ENCODE assay signal across 9 cellular contexts in the genomic region with DNA sequence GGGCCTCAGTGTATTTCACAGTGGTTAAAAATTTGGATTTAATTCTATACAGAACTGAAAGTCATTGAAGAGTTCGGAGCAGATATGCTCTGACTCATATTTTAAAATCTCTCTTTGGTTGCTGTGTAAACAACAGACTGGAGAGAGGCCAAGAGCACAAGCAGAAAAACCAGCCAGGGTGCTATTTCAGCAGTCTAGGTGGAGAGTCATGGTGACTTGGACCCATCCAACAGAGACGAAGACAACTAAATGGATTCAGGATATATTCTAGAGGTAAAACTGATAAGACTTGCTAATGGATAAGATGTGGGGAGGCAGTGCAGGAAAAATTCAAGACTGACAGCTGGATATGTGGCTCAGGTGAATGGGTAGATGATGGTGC.
DNase-seq lines count a peak whose midpoint lies in the region; ATAC-seq and TF ChIP-seq lines count a peak whose summit lies in the region.
"Had no signal": no experiment of that assay in that cellular context is flagged by ENCODE, and none has a peak within 500 bp of the region (broad histone marks: within the 10 kb centered on the region; RNA-seq: fewer than 3 reads in every experiment).

No MANE protein-coding gene starts in this region.

- H3K4me3 Mint-ChIP-seq in IgD-negative memory B cell: no peak overlapping the region
- H3K4me3 Mint-ChIP-seq: naive thymus-derived CD8-positive, alpha-beta T cell had no signal

- H3K27ac Mint-ChIP-seq in IgD-negative memory B cell: peak overlapping the region; percentile 51 to 88 (median 80)
- H3K27ac Mint-ChIP-seq: naive thymus-derived CD8-positive, alpha-beta T cell had no signal

- WGBS in tibial nerve, 2 donors: 34 to 42% methylated on average over 2 of the region's 2 CpGs

- H3K4me1 Mint-ChIP-seq in IgD-negative memory B cell: peaks cover 0 to 4% (median 1%) of the 10 kb centered on the region in 3 donors

- H3K36me3 Mint-ChIP-seq in IgD-negative memory B cell: no peaks in the 10 kb centered on the region

- H3K27me3 ChIP-seq in tibial nerve: no peaks in the 10 kb centered on the region

- peaks cover 0 to 5% (median 0%) of the 10 kb centered on the region in 3 donors for H3K36me3 ChIP-seq in tibial nerve

- no peaks in the 10 kb centered on the region for H3K9me3 Mint-ChIP-seq in IgD-negative memory B cell
- H3K9me3 Mint-ChIP-seq: naive thymus-derived CD8-positive, alpha-beta T cell had no signal

- no peaks in the 10 kb centered on the region for H3K27me3 Mint-ChIP-seq in IgD-negative memory B cell
- H3K27me3 Mint-ChIP-seq: naive thymus-derived CD8-positive, alpha-beta T cell had no signal

- peak overlapping the region in 1 of 4 donors; percentile 47 for H3K27ac ChIP-seq in tibial nerve

- DNase-seq in A172 (ENCODE audit: low spot score) (peak; percentile 91), SW480 (ENCODE audit: low spot score) (peak; percentile 15), hepatic stellate cell (ENCODE audit: low spot score) (peak; percentile 75), tibial nerve (ENCODE audit: low spot score in 2 of 2) (no peak), activated gamma-delta T cell (lab: John Stamatoyannopoulos, UW) (no peak)
- DNase-seq: naive thymus-derived CD8-positive, alpha-beta T cell had no signal

- no peak overlapping the region for H3K4me3 ChIP-seq in tibial nerve

- TF ChIP-seq EP300 in tibial nerve (IDR thresholded peaks at IDR 0.05): no peak

- ATAC-seq in GM21390 (IDR thresholded peaks at IDR 0.05; ENCODE audit: unreplicated experiment) (no peak), HG03025 (IDR thresholded peaks at IDR 0.05; ENCODE audit: low FRiP score, unreplicated experiment) (no peak)
- ATAC-seq: naive thymus-derived CD8-positive, alpha-beta T cell had no signal

- no peaks in the 10 kb centered on the region for H3K9me3 ChIP-seq in tibial nerve

- H3K4me1 ChIP-seq in tibial nerve: peaks cover 0 to 13% (median 3%) of the 10 kb centered on the region in 4 donors

- no peak for TF ChIP-seq CTCF in tibial nerve (IDR thresholded peaks at IDR 0.05)

- TF ChIP-seq POLR2A in tibial nerve (IDR thresholded peaks at IDR 0.05): no peak

Comparison
In these comparisons a context has a peak if more than half of its experiments do, and no peak if none do; other contexts are left out.
1. DNase-seq: peak in A172 (single experiment), SW480 (single experiment) and hepatic stellate cell (single experiment); none in tibial nerve (0 of 2) and activated gamma-delta T cell (single experiment).